In the genomic region with DNA sequence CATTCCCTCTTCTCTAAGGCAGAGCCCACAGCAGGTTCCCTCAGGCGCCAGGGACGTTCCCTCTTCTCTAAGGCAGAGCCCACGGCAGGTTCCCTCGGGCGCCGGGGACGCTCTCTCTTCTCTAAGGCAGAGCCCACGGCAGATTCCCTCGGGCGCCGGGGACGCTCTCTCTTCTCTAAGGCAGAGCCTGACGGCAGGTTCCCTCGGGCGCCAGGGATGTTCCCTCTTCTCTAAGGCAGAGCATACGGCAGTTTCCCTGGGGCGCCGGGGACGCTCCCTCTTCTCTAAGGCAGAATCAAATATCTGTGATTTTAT, we compare ENCODE assay signal across 1 cellular context.
TF ChIP-seq lines count a peak whose summit lies in the region.

No MANE protein-coding gene starts in this region.

TF ChIP-seq in GM23338, 12 proteins besides CTCF, POLR2A, EP300 and RAD21:
- TF ChIP-seq, protein P1, sequence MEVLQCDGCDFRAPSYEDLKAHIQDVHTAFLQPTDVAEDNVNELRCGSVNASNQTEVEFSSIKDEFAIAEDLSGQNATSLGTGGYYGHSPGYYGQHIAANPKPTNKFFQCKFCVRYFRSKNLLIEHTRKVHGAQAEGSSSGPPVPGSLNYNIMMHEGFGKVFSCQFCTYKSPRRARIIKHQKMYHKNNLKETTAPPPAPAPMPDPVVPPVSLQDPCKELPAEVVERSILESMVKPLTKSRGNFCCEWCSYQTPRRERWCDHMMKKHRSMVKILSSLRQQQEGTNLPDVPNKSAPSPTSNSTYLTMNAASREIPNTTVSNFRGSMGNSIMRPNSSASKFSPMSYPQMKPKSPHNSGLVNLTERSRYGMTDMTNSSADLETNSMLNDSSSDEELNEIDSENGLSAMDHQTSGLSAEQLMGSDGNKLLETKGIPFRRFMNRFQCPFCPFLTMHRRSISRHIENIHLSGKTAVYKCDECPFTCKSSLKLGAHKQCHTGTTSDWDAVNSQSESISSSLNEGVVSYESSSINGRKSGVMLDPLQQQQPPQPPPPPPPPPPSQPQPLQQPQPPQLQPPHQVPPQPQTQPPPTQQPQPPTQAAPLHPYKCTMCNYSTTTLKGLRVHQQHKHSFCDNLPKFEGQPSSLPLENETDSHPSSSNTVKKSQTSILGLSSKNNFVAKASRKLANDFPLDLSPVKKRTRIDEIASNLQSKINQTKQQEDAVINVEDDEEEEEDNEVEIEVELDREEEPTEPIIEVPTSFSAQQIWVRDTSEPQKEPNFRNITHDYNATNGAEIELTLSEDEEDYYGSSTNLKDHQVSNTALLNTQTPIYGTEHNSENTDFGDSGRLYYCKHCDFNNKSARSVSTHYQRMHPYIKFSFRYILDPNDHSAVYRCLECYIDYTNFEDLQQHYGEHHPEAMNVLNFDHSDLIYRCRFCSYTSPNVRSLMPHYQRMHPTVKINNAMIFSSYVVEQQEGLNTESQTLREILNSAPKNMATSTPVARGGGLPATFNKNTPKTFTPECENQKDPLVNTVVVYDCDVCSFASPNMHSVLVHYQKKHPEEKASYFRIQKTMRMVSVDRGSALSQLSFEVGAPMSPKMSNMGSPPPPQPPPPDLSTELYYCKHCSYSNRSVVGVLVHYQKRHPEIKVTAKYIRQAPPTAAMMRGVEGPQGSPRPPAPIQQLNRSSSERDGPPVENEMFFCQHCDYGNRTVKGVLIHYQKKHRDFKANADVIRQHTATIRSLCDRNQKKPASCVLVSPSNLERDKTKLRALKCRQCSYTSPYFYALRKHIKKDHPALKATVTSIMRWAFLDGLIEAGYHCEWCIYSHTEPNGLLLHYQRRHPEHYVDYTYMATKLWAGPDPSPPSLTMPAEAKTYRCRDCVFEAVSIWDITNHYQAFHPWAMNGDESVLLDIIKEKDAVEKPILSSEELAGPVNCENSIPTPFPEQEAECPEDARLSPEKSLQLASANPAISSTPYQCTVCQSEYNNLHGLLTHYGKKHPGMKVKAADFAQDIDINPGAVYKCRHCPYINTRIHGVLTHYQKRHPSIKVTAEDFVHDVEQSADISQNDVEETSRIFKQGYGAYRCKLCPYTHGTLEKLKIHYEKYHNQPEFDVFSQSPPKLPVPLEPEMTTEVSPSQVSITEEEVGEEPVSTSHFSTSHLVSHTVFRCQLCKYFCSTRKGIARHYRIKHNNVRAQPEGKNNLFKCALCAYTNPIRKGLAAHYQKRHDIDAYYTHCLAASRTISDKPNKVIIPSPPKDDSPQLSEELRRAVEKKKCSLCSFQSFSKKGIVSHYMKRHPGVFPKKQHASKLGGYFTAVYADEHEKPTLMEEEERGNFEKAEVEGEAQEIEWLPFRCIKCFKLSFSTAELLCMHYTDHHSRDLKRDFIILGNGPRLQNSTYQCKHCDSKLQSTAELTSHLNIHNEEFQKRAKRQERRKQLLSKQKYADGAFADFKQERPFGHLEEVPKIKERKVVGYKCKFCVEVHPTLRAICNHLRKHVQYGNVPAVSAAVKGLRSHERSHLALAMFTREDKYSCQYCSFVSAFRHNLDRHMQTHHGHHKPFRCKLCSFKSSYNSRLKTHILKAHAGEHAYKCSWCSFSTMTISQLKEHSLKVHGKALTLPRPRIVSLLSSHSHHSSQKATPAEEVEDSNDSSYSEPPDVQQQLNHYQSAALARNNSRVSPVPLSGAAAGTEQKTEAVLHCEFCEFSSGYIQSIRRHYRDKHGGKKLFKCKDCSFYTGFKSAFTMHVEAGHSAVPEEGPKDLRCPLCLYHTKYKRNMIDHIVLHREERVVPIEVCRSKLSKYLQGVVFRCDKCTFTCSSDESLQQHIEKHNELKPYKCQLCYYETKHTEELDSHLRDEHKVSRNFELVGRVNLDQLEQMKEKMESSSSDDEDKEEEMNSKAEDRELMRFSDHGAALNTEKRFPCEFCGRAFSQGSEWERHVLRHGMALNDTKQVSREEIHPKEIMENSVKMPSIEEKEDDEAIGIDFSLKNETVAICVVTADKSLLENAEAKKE (CRISPR knock-in tag; IDR thresholded peaks at IDR 0.05), result no peak
- TF ChIP-seq, protein P2, sequence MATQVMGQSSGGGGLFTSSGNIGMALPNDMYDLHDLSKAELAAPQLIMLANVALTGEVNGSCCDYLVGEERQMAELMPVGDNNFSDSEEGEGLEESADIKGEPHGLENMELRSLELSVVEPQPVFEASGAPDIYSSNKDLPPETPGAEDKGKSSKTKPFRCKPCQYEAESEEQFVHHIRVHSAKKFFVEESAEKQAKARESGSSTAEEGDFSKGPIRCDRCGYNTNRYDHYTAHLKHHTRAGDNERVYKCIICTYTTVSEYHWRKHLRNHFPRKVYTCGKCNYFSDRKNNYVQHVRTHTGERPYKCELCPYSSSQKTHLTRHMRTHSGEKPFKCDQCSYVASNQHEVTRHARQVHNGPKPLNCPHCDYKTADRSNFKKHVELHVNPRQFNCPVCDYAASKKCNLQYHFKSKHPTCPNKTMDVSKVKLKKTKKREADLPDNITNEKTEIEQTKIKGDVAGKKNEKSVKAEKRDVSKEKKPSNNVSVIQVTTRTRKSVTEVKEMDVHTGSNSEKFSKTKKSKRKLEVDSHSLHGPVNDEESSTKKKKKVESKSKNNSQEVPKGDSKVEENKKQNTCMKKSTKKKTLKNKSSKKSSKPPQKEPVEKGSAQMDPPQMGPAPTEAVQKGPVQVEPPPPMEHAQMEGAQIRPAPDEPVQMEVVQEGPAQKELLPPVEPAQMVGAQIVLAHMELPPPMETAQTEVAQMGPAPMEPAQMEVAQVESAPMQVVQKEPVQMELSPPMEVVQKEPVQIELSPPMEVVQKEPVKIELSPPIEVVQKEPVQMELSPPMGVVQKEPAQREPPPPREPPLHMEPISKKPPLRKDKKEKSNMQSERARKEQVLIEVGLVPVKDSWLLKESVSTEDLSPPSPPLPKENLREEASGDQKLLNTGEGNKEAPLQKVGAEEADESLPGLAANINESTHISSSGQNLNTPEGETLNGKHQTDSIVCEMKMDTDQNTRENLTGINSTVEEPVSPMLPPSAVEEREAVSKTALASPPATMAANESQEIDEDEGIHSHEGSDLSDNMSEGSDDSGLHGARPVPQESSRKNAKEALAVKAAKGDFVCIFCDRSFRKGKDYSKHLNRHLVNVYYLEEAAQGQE (IDR thresholded peaks at IDR 0.05; ENCODE audit: unreplicated experiment), result no peak
- no peak for TF ChIP-seq STAT1 (IDR thresholded peaks at IDR 0.05; ENCODE audit: unreplicated experiment)
- TF ChIP-seq EZH2phosphoT487 (IDR thresholded peaks at IDR 0.05; ENCODE audit: unreplicated experiment), result no peak
- no peak for TF ChIP-seq CREB1 (CRISPR knock-in tag; IDR thresholded peaks at IDR 0.05; ENCODE audit: low read depth)
- TF ChIP-seq NANOG (IDR thresholded peaks at IDR 0.05; ENCODE audit: borderline replicate concordance), result no peak
- TF ChIP-seq EZH2 (IDR thresholded peaks at IDR 0.05; ENCODE audit: low read depth, unreplicated experiment), result no peak
- no peak for TF ChIP-seq POLR2AphosphoS5 (IDR thresholded peaks at IDR 0.05; ENCODE audit: low read depth)
- TF ChIP-seq ZNF331 (CRISPR knock-in tag; IDR thresholded peaks at IDR 0.05; ENCODE audit: low read depth), result no peak
- TF ChIP-seq, protein P3, sequence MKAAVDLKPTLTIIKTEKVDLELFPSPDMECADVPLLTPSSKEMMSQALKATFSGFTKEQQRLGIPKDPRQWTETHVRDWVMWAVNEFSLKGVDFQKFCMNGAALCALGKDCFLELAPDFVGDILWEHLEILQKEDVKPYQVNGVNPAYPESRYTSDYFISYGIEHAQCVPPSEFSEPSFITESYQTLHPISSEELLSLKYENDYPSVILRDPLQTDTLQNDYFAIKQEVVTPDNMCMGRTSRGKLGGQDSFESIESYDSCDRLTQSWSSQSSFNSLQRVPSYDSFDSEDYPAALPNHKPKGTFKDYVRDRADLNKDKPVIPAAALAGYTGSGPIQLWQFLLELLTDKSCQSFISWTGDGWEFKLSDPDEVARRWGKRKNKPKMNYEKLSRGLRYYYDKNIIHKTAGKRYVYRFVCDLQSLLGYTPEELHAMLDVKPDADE (IDR thresholded peaks at IDR 0.05), result no peak
- no peak for TF ChIP-seq ZNF114 (CRISPR knock-in tag; IDR thresholded peaks at IDR 0.05)
- TF ChIP-seq JUNB (IDR thresholded peaks at IDR 0.05; ENCODE audit: unreplicated experiment), result no peak
